ENCODE assay signal across 1 cellular context in the genomic region with DNA sequence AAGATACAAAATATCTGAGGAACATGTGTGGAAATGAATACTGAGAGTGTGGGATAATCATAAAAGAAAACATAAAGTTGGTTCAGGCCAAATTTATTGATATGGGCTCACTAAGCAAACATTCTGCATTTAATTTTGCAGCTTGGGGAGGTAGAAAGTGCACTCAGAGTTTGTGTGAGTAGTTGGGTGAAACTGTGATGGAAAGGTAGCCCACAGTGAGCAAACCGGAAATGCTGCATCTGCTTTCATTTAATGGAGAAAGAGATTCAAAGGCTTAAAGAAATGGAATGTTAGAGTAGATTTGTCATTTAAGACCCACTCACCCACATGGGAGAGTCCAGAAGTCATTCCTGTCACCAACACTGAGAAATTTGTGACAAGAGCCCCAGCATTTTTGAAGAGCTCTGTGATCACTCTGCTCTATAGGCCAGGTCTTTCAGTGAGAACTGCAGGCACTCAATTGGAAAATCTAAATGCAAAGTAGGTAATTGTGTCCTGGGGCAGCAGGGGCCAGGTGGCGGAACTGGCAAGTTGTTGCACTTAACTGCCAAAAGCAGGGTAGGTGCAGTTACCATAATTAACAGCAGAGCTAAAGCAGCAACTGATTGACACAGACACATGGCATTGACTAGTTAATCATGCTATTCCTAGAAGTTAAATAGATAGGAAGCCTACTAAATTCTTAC.
TF ChIP-seq lines count a peak whose summit lies in the region.

No MANE protein-coding gene starts in this region.

TF ChIP-seq in SK-N-SH treated with all-trans-retinoic acid at 6 μM for 48 hours, 23 proteins besides CTCF, POLR2A, EP300 and RAD21 (continued from another document):
- TF ChIP-seq RARB (CRISPR knock-in tag; IDR thresholded peaks at IDR 0.05) = no peak
- no peak for TF ChIP-seq BACH2 (CRISPR knock-in tag; IDR thresholded peaks at IDR 0.05; ENCODE audit: borderline replicate concordance)
- TF ChIP-seq GLIS3 (CRISPR knock-in tag; IDR thresholded peaks at IDR 0.05) = no peak
- TF ChIP-seq PATZ1 (CRISPR knock-in tag; IDR thresholded peaks at IDR 0.05; ENCODE audit: borderline replicate concordance) = no peak
- no peak for TF ChIP-seq CREB5 (CRISPR knock-in tag; IDR thresholded peaks at IDR 0.05; ENCODE audit: low read depth)
- no peak for TF ChIP-seq ZNF8 (CRISPR knock-in tag; IDR thresholded peaks at IDR 0.05)
- TF ChIP-seq ZNF70 (CRISPR knock-in tag; IDR thresholded peaks at IDR 0.05) = no peak
- TF ChIP-seq TCF4 (CRISPR knock-in tag; IDR thresholded peaks at IDR 0.05; ENCODE audit: borderline replicate concordance) = no peak
TF ChIP-seq in SK-N-SH treated with all-trans-retinoic acid at 6 μM for 48 hours: peak in this region for 0.
